In the genomic region with DNA sequence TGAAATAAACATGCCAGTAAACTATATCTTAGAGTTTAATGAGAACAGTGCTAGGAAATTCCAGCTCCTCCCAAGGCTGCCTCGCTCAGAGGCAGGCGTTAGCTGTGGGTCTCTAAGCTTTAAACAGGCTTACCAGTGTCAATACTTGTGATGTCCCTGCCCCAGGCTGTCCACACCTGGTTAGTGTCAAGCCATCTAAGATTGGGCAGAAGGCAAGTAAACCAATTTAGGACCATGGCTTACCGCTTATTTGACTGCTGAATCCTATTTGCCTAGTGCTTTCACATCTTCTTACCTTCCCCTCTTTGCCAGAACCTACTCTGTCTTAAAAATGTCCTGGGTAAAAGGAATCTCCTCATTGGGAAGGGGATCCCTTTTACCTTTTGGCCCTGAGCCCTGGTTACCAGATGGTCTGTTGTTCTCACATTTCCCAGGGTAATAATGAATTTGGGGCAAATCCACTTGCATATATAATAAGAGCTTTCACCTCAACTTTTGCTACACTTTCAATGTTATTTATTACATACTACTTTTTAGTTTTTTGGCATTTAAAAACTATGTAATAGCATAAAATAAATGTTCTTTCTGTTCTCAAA, we compare ENCODE assay signal across 12 cellular contexts. TPM values are rescaled to one million over a fixed set of nuclear protein-coding genes. Genes with fewer than 3 reads are reported as not detected.
DNase-seq lines count a peak whose midpoint lies in the region; ATAC-seq lines count a peak whose summit lies in the region.
"Had no signal": no experiment of that assay in that cellular context is flagged by ENCODE, and none has a peak within 500 bp of the region (broad histone marks: within the 10 kb centered on the region; RNA-seq: fewer than 3 reads in every experiment).

No MANE protein-coding gene starts in this region.

- peaks cover 61% of the 10 kb centered on the region for H3K4me1 Mint-ChIP-seq in activated T-cell treated with anti-CD3 and anti-CD28 coated beads, Interleukin-2, amount 50 U/mL, for 72 hours (ENCODE audit: low read depth)

- ATAC-seq in GM18498 (IDR thresholded peaks at IDR 0.05; ENCODE audit: unreplicated experiment) (peak; percentile 41), GM21367 (IDR thresholded peaks at IDR 0.05; ENCODE audit: unreplicated experiment) (peak; percentile 43), HG03460 (IDR thresholded peaks at IDR 0.05; ENCODE audit: unreplicated experiment) (peak; percentile 46), GM21717 (IDR thresholded peaks at IDR 0.05; ENCODE audit: unreplicated experiment) (no peak)
- ATAC-seq in activated T-cell treated with anti-CD3 and anti-CD28 coated beads, Interleukin-2, amount 50 U/mL, for 72 hours (replicated peaks in 1 of 2) = no peak
- ATAC-seq: body of pancreas; HCT116; stimulated activated naive B cell treated with anti-CD40 and anti-IgM and Interleukin-4, amounts not matched to agents 10 μg/mL and 1 μg/mL and 100 μg/mL, for 72 hours had no signal

- DNase-seq in islet precursor cell (peak; percentile 89), DMS53 treated with DMSO at 0.1 percent for 48 hours (lab: John Stamatoyannopoulos, UW; ENCODE audit: unreplicated experiment) (no peak)
- DNase-seq in activated T-cell treated with anti-CD3 and anti-CD28 coated beads, Interleukin-2, amount 50 U/mL, for 72 hours = no peak
- no peak for DNase-seq in stimulated activated naive CD4-positive, alpha-beta T cell (lab: John Stamatoyannopoulos, UW)
- DNase-seq: body of pancreas; RPMI8226; stimulated activated naive B cell treated with anti-CD40 and anti-IgM and Interleukin-4, amounts not matched to agents 10 μg/mL and 1 μg/mL and 100 μg/mL, for 72 hours had no signal

- H3K4me3 Mint-ChIP-seq in activated T-cell treated with anti-CD3 and anti-CD28 coated beads, Interleukin-2, amount 50 U/mL, for 72 hours = no peak overlapping the region
- H3K4me3 Mint-ChIP-seq: stimulated activated naive B cell treated with anti-CD40 and anti-IgM and Interleukin-4, amounts not matched to agents 10 μg/mL and 1 μg/mL and 100 μg/mL, for 72 hours had no signal

- no peak overlapping the region for H3K27ac Mint-ChIP-seq in activated T-cell treated with anti-CD3 and anti-CD28 coated beads, Interleukin-2, amount 50 U/mL, for 72 hours
- H3K27ac Mint-ChIP-seq: stimulated activated naive B cell treated with anti-CD40 and anti-IgM and Interleukin-4, amounts not matched to agents 10 μg/mL and 1 μg/mL and 100 μg/mL, for 72 hours had no signal

- H3K27me3 Mint-ChIP-seq in activated T-cell treated with anti-CD3 and anti-CD28 coated beads, Interleukin-2, amount 50 U/mL, for 72 hours (ENCODE audit: low read depth) = no peaks in the 10 kb centered on the region
- H3K27me3 Mint-ChIP-seq: stimulated activated naive B cell treated with anti-CD40 and anti-IgM and Interleukin-4, amounts not matched to agents 10 μg/mL and 1 μg/mL and 100 μg/mL, for 72 hours had no signal

- H3K36me3 Mint-ChIP-seq in activated T-cell treated with anti-CD3 and anti-CD28 coated beads, Interleukin-2, amount 50 U/mL, for 72 hours (ENCODE audit: insufficient read depth in 2 of 2) = peaks cover 0 to 2% of the 10 kb centered on the region in 2 donors

- H3K9me3 Mint-ChIP-seq in activated T-cell treated with anti-CD3 and anti-CD28 coated beads, Interleukin-2, amount 50 U/mL, for 72 hours = no peaks in the 10 kb centered on the region
- H3K9me3 Mint-ChIP-seq: stimulated activated naive B cell treated with anti-CD40 and anti-IgM and Interleukin-4, amounts not matched to agents 10 μg/mL and 1 μg/mL and 100 μg/mL, for 72 hours had no signal

RNA-seq across cellular contexts. Expression of gene CERS6, which starts 14.9 kb away (rescaled TPM):
- total RNA-seq in activated T-cell treated with anti-CD3 and anti-CD28 coated beads, Interleukin-2, amount 50 U/mL, for 72 hours = 10 to 100 TPM; 11.2 to 18.5 TPM

Comparison
In these comparisons a context has a peak if more than half of its experiments do, and no peak if none do; other contexts are left out.
1. ATAC-seq: peak in GM18498 (single experiment), GM21367 (single experiment) and HG03460 (single experiment); none in activated T-cell treated with anti-CD3 and anti-CD28 coated beads, Interleukin-2, amount 50 U/mL, for 72 hours (0 of 2) and GM21717 (single experiment).